In genomic region chr1:209353097-209353496, GRCh38 we compare ENCODE assay signal across 21 cellular contexts.
"Had no signal": no experiment of that assay in that cellular context is flagged by ENCODE, and none has a peak within 500 bp of the region (broad histone marks: within the 10 kb centered on the region; RNA-seq: fewer than 3 reads in every experiment).

No MANE protein-coding gene starts in this region.

- ATAC-seq: foreskin keratinocyte, lower lobe of right lung, pancreas, sciatic nerve had no signal

- H3K4me1 ChIP-seq: colonic mucosa, lower lobe of right lung, pancreas, transverse colon had no signal

- H3K36me3 ChIP-seq: colonic mucosa, left ventricle myocardium inferior, lower lobe of right lung, pancreas, spleen, stomach, thoracic aorta, transverse colon had no signal

- H3K27me3 ChIP-seq: colonic mucosa, foreskin keratinocyte, pancreas, spleen, stomach, transverse colon had no signal

- DNase-seq: colonic mucosa; dermis blood vessel endothelial cell; foreskin keratinocyte; immature natural killer cell; left cardiac atrium; left ventricle myocardium inferior; lower lobe of right lung; mesenchymal stem cell; naive B cell; occipital lobe; pancreas; spleen; stimulated activated CD4-positive, alpha-beta T cell treated with anti-CD3 and anti-CD28 coated beads, Interleukin-15, amount 100 ng/mL, for 24 hours; stimulated activated CD4-positive, alpha-beta T cell treated with anti-CD3 and anti-CD28 coated beads, Interleukin-1b, Interleukin-23, amount 100 ng/mL, for 48 hours; stimulated activated CD4-positive, alpha-beta T cell treated with anti-CD3 and anti-CD28 coated beads, Interleukin-4, amount 100 ng/mL, for 4 hours; stimulated activated naive CD4-positive, alpha-beta T cell; stomach; substantia nigra; transverse colon had no signal

- H3K9me3 ChIP-seq: colonic mucosa, left ventricle myocardium inferior, lower lobe of right lung, pancreas, spleen, stomach, thoracic aorta, transverse colon had no signal

- H3K4me3 ChIP-seq: colonic mucosa, left ventricle myocardium inferior, lower lobe of right lung, pancreas, spleen, stomach, thoracic aorta, transverse colon had no signal

- H3K27ac ChIP-seq: colonic mucosa, foreskin keratinocyte, left ventricle myocardium inferior, lower lobe of right lung, pancreas, spleen, stomach, thoracic aorta, transverse colon had no signal
